Comparison of ENCODE assay signal across 13 cellular contexts in the genomic region with DNA sequence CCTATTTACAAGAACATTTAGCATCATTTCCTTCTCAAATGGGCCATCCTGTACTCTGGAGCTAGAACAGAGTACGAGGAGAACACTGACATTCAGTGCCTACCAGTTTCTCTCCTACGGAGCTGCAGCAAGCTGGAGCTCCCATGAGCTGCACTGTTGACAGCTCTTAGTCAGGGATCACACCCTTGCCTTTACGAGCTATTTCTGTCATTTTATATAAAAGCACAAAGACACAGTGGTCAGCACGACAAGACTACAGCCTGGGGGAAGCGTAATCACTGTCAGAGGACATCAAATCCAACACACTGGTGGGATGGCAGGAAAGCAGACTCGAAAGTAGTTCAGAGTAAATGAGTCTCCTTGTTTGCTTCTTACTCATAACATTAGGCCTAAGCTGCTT. TPM values are rescaled to one million over a fixed set of nuclear protein-coding genes. Genes with fewer than 3 reads are reported as not detected.
DNase-seq lines count a peak whose midpoint lies in the region; ATAC-seq, FAIRE-seq and TF ChIP-seq lines count a peak whose summit lies in the region.
"Had no signal": no experiment of that assay in that cellular context is flagged by ENCODE, and none has a peak within 500 bp of the region (broad histone marks: within the 10 kb centered on the region; RNA-seq: fewer than 3 reads in every experiment).

No MANE protein-coding gene starts in this region.

- H3K9me3 ChIP-seq in heart right ventricle (no peaks in the 10 kb centered on the region), keratinocyte (ENCODE audit: control insufficient read depth, low read depth, low read length) (no peaks in the 10 kb centered on the region), thymus (ENCODE audit: control insufficient read depth) (no peaks in the 10 kb centered on the region)
- H3K9me3 ChIP-seq: upper lobe of left lung had no signal

- H3K4me1 Mint-ChIP-seq in activated CD8-positive, alpha-beta T cell treated with anti-CD3 and anti-CD28 coated beads for 36 hours (ENCODE audit: low read depth), result peaks cover 74% of the 10 kb centered on the region
- H3K4me1 Mint-ChIP-seq in activated naive CD4-positive, alpha-beta T cell treated with anti-CD3 and anti-CD28 coated beads, Interleukin-2, amount 10 ng/mL, durations not matched to agents 7 days and 5 days, result peaks cover 81% of the 10 kb centered on the region

- CTCF ChIA-PET in activated CD8-positive, alpha-beta T cell treated with anti-CD3 and anti-CD28 coated beads for 36 hours (lab: Charles Lee), result interaction anchor here (1.2 kb wide), 1 partner anchor 30 kb away, joined by 3 read pairs; no protein-coding TSS in a partner anchor
- CTCF ChIA-PET in activated naive CD4-positive, alpha-beta T cell treated with anti-CD3 and anti-CD28 coated beads, Interleukin-2, amount 10 ng/mL, durations not matched to agents 7 days and 5 days (lab: Charles Lee), result interaction anchor here (1.6 kb wide), 1 partner anchor 18 kb away, joined by 4 read pairs; no protein-coding TSS in a partner anchor

- H3K4me3 ChIP-seq in heart right ventricle (peak overlapping the region in 2 of 10 donors; percentile 13 to 70), keratinocyte (ENCODE audit: control insufficient read depth in 2 of 3, extremely low read depth in 1 of 3, insufficient read depth in 2 of 3, low read depth in 1 of 3, low read length in 3 of 3) (peak overlapping the region in 1 of 3 experiments; percentile 4), thymus (ENCODE audit: low read length) (peak overlapping the region; percentile 5)
- H3K4me3 ChIP-seq: upper lobe of left lung had no signal

- peak overlapping the region; percentile 51 for H3K4me3 Mint-ChIP-seq in activated CD8-positive, alpha-beta T cell treated with anti-CD3 and anti-CD28 coated beads for 36 hours
- no peak overlapping the region for H3K4me3 Mint-ChIP-seq in activated naive CD4-positive, alpha-beta T cell treated with anti-CD3 and anti-CD28 coated beads, Interleukin-2, amount 10 ng/mL, durations not matched to agents 7 days and 5 days

- H3K36me3 ChIP-seq in heart right ventricle, result no peaks in the 10 kb centered on the region
- H3K36me3 ChIP-seq in keratinocyte (ENCODE audit: control insufficient read depth in 2 of 2, extremely low read depth in 1 of 2, insufficient read depth in 2 of 2, low read length in 2 of 2), result peaks cover 0 to 13% of the 10 kb centered on the region in 2 experiments
- H3K36me3 ChIP-seq in thymus (ENCODE audit: control insufficient read depth, insufficient read depth), result no peaks in the 10 kb centered on the region
- H3K36me3 ChIP-seq: upper lobe of left lung had no signal

- POLR2A ChIA-PET in activated CD8-positive, alpha-beta T cell treated with anti-CD3 and anti-CD28 coated beads for 36 hours (lab: Charles Lee), result interaction anchor here (1.1 kb wide), 1 partner anchor 516 kb away, joined by 3 read pairs; no protein-coding TSS in a partner anchor

- DNase-seq in heart right ventricle (no peak), left ventricle myocardium superior (no peak), keratinocyte (ENCODE audit: low read depth, low spot score) (no peak), DMS53 (lab: John Stamatoyannopoulos, UW) (no peak)
- no peak for DNase-seq in activated CD8-positive, alpha-beta T cell treated with anti-CD3 and anti-CD28 coated beads for 36 hours
- DNase-seq in activated naive CD4-positive, alpha-beta T cell treated with anti-CD3 and anti-CD28 coated beads, Interleukin-2, amount 10 ng/mL, durations not matched to agents 7 days and 5 days, result no peak
- DNase-seq: activated naive CD4-positive, alpha-beta T cell; AML-193; stimulated activated CD4-positive, alpha-beta T cell treated with anti-CD3 and anti-CD28 coated beads, Interleukin-4, amount 100 ng/mL, for 24 hours; upper lobe of left lung had no signal

- H3K27me3 ChIP-seq in heart right ventricle (peaks cover 0 to 4% (median 0%) of the 10 kb centered on the region in 7 donors), keratinocyte (ENCODE audit: control insufficient read depth, extremely low read depth, insufficient read depth, low read length) (no peaks in the 10 kb centered on the region), thymus (ENCODE audit: control insufficient read depth, insufficient read depth) (no peaks in the 10 kb centered on the region)
- H3K27me3 ChIP-seq: upper lobe of left lung had no signal

- ATAC-seq in heart right ventricle (peak in 1 of 8 donors; percentile 29), left ventricle myocardium superior (no peak), HG03045 (IDR thresholded peaks at IDR 0.05; ENCODE audit: unreplicated experiment) (no peak)
- ATAC-seq in activated CD8-positive, alpha-beta T cell treated with anti-CD3 and anti-CD28 coated beads for 36 hours, result no peak
- ATAC-seq: Panc1 had no signal

- peak overlapping the region in 8 of 10 donors; percentile 45 to 83 (median 67) for H3K27ac ChIP-seq in heart right ventricle
- H3K27ac ChIP-seq in keratinocyte (ENCODE audit: control insufficient read depth, insufficient read depth, low read length), result peak overlapping the region; percentile 6
- peak overlapping the region; percentile 18 for H3K27ac ChIP-seq in thymus (ENCODE audit: low read depth)
- H3K27ac ChIP-seq: upper lobe of left lung had no signal

- H3K27me3 Mint-ChIP-seq in activated CD8-positive, alpha-beta T cell treated with anti-CD3 and anti-CD28 coated beads for 36 hours, result no peaks in the 10 kb centered on the region
- H3K27me3 Mint-ChIP-seq in activated naive CD4-positive, alpha-beta T cell treated with anti-CD3 and anti-CD28 coated beads, Interleukin-2, amount 10 ng/mL, durations not matched to agents 7 days and 5 days, result no peaks in the 10 kb centered on the region

- no peaks in the 10 kb centered on the region for H4K20me1 ChIP-seq in keratinocyte (ENCODE audit: control insufficient read depth, extremely low read depth, insufficient read depth, low read length)

- H3K4me1 ChIP-seq in heart right ventricle (peaks cover 0 to 74% (median 29%) of the 10 kb centered on the region in 9 donors), keratinocyte (ENCODE audit: control insufficient read depth, extremely low read depth, insufficient read depth, low read length) (peaks cover 44% of the 10 kb centered on the region), thymus (ENCODE audit: control insufficient read depth, insufficient read depth, low read length) (peaks cover 30% of the 10 kb centered on the region)

- FAIRE-seq in keratinocyte (lab: Jason Lieb, UNC), result no peak

- no peak overlapping the region for H2AFZ ChIP-seq in keratinocyte (ENCODE audit: control insufficient read depth, low read length)

- H3K27ac Mint-ChIP-seq in activated CD8-positive, alpha-beta T cell treated with anti-CD3 and anti-CD28 coated beads for 36 hours, result no peak overlapping the region
- H3K27ac Mint-ChIP-seq in activated naive CD4-positive, alpha-beta T cell treated with anti-CD3 and anti-CD28 coated beads, Interleukin-2, amount 10 ng/mL, durations not matched to agents 7 days and 5 days, result no peak overlapping the region

- WGBS in heart right ventricle, 2 donors, result 38 to 62% methylated on average over 6 of the region's 6 CpGs
- 92% methylated on average over 6 of the region's 6 CpGs for WGBS in thymus

- dilution Hi-C loops in keratinocyte (cut with MboI; ENCODE audit: extremely low pct_ligation_motif_present, low sequenced_read_pairs), result no loop called here

- TF ChIP-seq CTCF in heart right ventricle (IDR thresholded peaks at IDR 0.05) (no peak), keratinocyte (optimal IDR thresholded peaks at IDR 0.05 in 1 of 3, IDR thresholded peaks at IDR 0.05 in 1 of 3, conservative IDR thresholded peaks at IDR 0.05 in 1 of 3; ENCODE audit: extremely low read depth in 1 of 3, insufficient read depth in 2 of 3, low read length in 3 of 3) (no peak)
- TF ChIP-seq CTCF in activated CD8-positive, alpha-beta T cell treated with anti-CD3 and anti-CD28 coated beads for 36 hours (IDR thresholded peaks at IDR 0.05), result no peak

- intact Hi-C loops in heart right ventricle (cut with DNase I) (loop anchor here in 2 of 10 donors (2.0 to 5.0 kb wide), 2 partner anchors 18 to 36 kb away; no protein-coding TSS in a partner anchor), left ventricle myocardium superior (cut with micrococcal nuclease) (no loop called here)
- intact Hi-C loops in activated CD8-positive, alpha-beta T cell treated with anti-CD3 and anti-CD28 coated beads for 36 hours (cut with micrococcal nuclease), result no loop called here

- H3K4me2 ChIP-seq in keratinocyte (ENCODE audit: control insufficient read depth, extremely low read depth, insufficient read depth, low read depth, low read length), result peak overlapping the region; percentile 64

- H3K9ac ChIP-seq in keratinocyte (ENCODE audit: control insufficient read depth, extremely low read depth, insufficient read depth, low read length), result no peak overlapping the region

- peaks cover 33% of the 10 kb centered on the region for H3K36me3 Mint-ChIP-seq in activated CD8-positive, alpha-beta T cell treated with anti-CD3 and anti-CD28 coated beads for 36 hours (ENCODE audit: low read depth)
- H3K36me3 Mint-ChIP-seq in activated naive CD4-positive, alpha-beta T cell treated with anti-CD3 and anti-CD28 coated beads, Interleukin-2, amount 10 ng/mL, durations not matched to agents 7 days and 5 days, result peaks cover 35% of the 10 kb centered on the region

- peaks cover 2% of the 10 kb centered on the region for H3K9me1 ChIP-seq in keratinocyte (ENCODE audit: control insufficient read depth, extremely low read depth, insufficient read depth, low read length)

- H3K9me3 Mint-ChIP-seq in activated CD8-positive, alpha-beta T cell treated with anti-CD3 and anti-CD28 coated beads for 36 hours, result no peaks in the 10 kb centered on the region
- H3K9me3 Mint-ChIP-seq in activated naive CD4-positive, alpha-beta T cell treated with anti-CD3 and anti-CD28 coated beads, Interleukin-2, amount 10 ng/mL, durations not matched to agents 7 days and 5 days, result no peaks in the 10 kb centered on the region

- peaks cover 27% of the 10 kb centered on the region for H3K79me2 ChIP-seq in keratinocyte (ENCODE audit: control insufficient read depth, insufficient read depth, low read length)

RNA-seq across cellular contexts. Expression of gene CDCA7L, which starts 2.7 kb away (rescaled TPM):
- 10 to 100 TPM; 31.2 to 59.1 (median 43.8) TPM for total RNA-seq in heart right ventricle
- polyA plus RNA-seq in heart right ventricle, result 10 to 100 TPM; 10.6 to 19.0 TPM
- 72.0 TPM for total RNA-seq in left ventricle myocardium superior
- total RNA-seq in activated CD8-positive, alpha-beta T cell treated with anti-CD3 and anti-CD28 coated beads for 36 hours, result 100 to 1,000 TPM; 101 to 102 TPM
- polyA plus RNA-seq in keratinocyte, result 11.8 to 31.8 TPM (median 30.0 TPM) in 3 replicates
- 10.3 TPM for polyA plus RNA-seq in keratinocyte (2011; ENCODE audit: low read depth)
- 18.4 and 24.2 TPM in 2 replicates for polyA plus RNA-seq in keratinocyte (2011; cell fraction: cytosol; rRNA removed)
- 18.6 and 19.7 TPM in 2 replicates for polyA plus RNA-seq in keratinocyte (2011; cell fraction: nucleus; rRNA removed)
- polyA plus RNA-seq in keratinocyte (2012; ENCODE audit: low replicate concordance), result 5.9 and 22.2 TPM in 2 replicates
- 12.9 to 66.0 TPM (median 44.4 TPM) in 3 replicates for polyA minus RNA-seq in keratinocyte
- 19.2 TPM for polyA minus RNA-seq in keratinocyte (2011; cell fraction: cytosol; rRNA and poly(A)+ RNA removed)
- polyA minus RNA-seq in keratinocyte (2011; cell fraction: nucleus; rRNA and poly(A)+ RNA removed), result 11.8 and 19.8 TPM in 2 replicates
- polyA plus RNA-seq in thymus, result 31.4 TPM

Comparison
In these comparisons a context has a peak if more than half of its experiments do, and no peak if none do; other contexts are left out.
1. H3K27ac ChIP-seq: peak in every context shown above with its lines; median percentile 67 in heart right ventricle; 18 in thymus; 6 in keratinocyte.